16 cellular contexts compared by ENCODE assay signal in the genomic region with DNA sequence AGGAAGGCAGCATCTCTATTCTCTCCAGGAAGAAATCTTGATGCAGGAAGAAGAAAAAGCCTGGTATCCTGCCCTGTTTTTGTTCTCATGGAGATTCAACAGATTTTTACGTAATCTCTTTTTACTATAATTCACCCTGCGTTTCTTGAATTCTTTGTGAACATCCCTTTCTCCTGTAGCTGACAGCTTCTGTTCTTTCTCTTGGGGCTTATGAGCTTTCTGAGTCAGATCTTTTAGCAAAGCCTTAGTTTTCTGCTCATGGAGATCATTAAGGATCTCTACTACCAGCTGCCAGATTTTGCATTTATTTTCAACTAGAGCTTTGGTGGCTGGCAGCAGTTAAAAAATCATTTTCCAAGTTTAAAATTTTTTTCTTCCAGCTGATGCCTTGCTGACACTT. TPM values are rescaled to one million over a fixed set of nuclear protein-coding genes. Genes with fewer than 3 reads are reported as not detected.
DNase-seq lines count a peak whose midpoint lies in the region; ATAC-seq and TF ChIP-seq lines count a peak whose summit lies in the region.
"Had no signal": no experiment of that assay in that cellular context is flagged by ENCODE, and none has a peak within 500 bp of the region (broad histone marks: within the 10 kb centered on the region; RNA-seq: fewer than 3 reads in every experiment).

No MANE protein-coding gene starts in this region.

- H3K36me3 ChIP-seq in SK-N-SH (replicated peaks in 1 of 2; ENCODE audit: control insufficient read depth in 1 of 2, insufficient read depth in 2 of 2, low read length in 1 of 2) = no peaks in the 10 kb centered on the region
- H3K36me3 ChIP-seq in smooth muscle cell (ENCODE audit: low read depth) = no peaks in the 10 kb centered on the region
- H3K36me3 ChIP-seq in brain microvascular endothelial cell (replicated peaks) = no peaks in the 10 kb centered on the region

- H3F3A ChIP-seq in SK-N-SH (replicated peaks; ENCODE audit: insufficient read depth) (no peaks in the 10 kb centered on the region), smooth muscle cell (ENCODE audit: low read depth) (no peaks in the 10 kb centered on the region)

- DNase-seq in SK-N-SH (no peak), fibroblast of villous mesenchyme (ENCODE audit: low read depth) (peak; percentile 7), smooth muscle cell (lab: John Stamatoyannopoulos, UW; ENCODE audit: unreplicated experiment) (no peak), brain microvascular endothelial cell (no peak)
- no peak for DNase-seq in NK-92 treated with Interleukin-12 subunit alpha and Interleukin-12 subunit beta, amount 100 ng/mL, for 24 hours (lab: John Stamatoyannopoulos, UW)
- DNase-seq in stimulated activated naive CD4-positive, alpha-beta T cell (lab: John Stamatoyannopoulos, UW) = no peak
- DNase-seq: AML-193; Caco-2; CD4-positive, alpha-beta T cell; H9 had no signal

- H4K20me1 ChIP-seq in SK-N-SH (ENCODE audit: insufficient read depth) (no peaks in the 10 kb centered on the region), smooth muscle cell (ENCODE audit: low read depth) (no peaks in the 10 kb centered on the region)

- no peaks in the 10 kb centered on the region; the same call in 1 of the 2 replicates for H3K9me3 ChIP-seq in SK-N-SH
- H3K9me3 ChIP-seq in smooth muscle cell (replicated peaks; ENCODE audit: low read depth) = no peaks in the 10 kb centered on the region

- CTCF ChIA-PET in SK-N-SH (lab: Yijun Ruan, JAX) = interaction anchor here (0.8 to 2.1 kb wide), 3 partner anchors 23 to 798 kb away, joined by 3 to 5 read pairs (median 4); no protein-coding TSS in a partner anchor

- WGBS in SK-N-SH (ENCODE audit: low lambda C conversion rate) = 30% methylated on average over 2 of the region's 2 CpGs
- 25% methylated on average over 2 of the region's 2 CpGs for WGBS in smooth muscle cell (ENCODE audit: low lambda C conversion rate)

- no peaks in the 10 kb centered on the region for H3K79me2 ChIP-seq in SK-N-SH (ENCODE audit: insufficient read depth)
- H3K79me2 ChIP-seq in smooth muscle cell (ENCODE audit: low read depth) = no peaks in the 10 kb centered on the region

- no peak for TF ChIP-seq EP300 in SK-N-SH (IDR thresholded peaks at IDR 0.05; ENCODE audit: borderline replicate concordance in 1 of 2, low read depth in 1 of 2, low read length in 1 of 2)

- no peak overlapping the region for H3K4me2 ChIP-seq in SK-N-SH
- H3K4me2 ChIP-seq in smooth muscle cell = peak overlapping the region; percentile 13
- H3K4me2 ChIP-seq: A549 had no signal

- POLR2A ChIA-PET in SK-N-SH (lab: Yijun Ruan, JAX) = no interaction called here

- H3K4me1 ChIP-seq in SK-N-SH (ENCODE audit: control insufficient read depth in 1 of 2, insufficient read depth in 2 of 2, low read depth in 1 of 2, low read length in 1 of 2) (no peaks in the 10 kb centered on the region), smooth muscle cell (ENCODE audit: low read depth) (no peaks in the 10 kb centered on the region)
- H3K4me1 ChIP-seq: A549, Caco-2 had no signal

- H3K27ac ChIP-seq in SK-N-SH (ENCODE audit: low read depth in 2 of 2, low read length in 1 of 2) (no peak overlapping the region), smooth muscle cell (ENCODE audit: low read depth) (no peak overlapping the region), brain microvascular endothelial cell (no peak overlapping the region)
- H3K27ac ChIP-seq: 22Rv1, A549, C4-2B had no signal

- in situ Hi-C loops in brain microvascular endothelial cell (cut with HindIII; ENCODE audit: low pct_ligation_motif_present, low sequenced_read_pairs) = no loop called here

- ATAC-seq in SK-N-SH treated with all-trans-retinoic acid at 6 μM for 48 hours = peak; percentile 82
- ATAC-seq: A549 had no signal

- TF ChIP-seq CTCF in SK-N-SH (IDR thresholded peaks at IDR 0.05) (no peak), fibroblast of villous mesenchyme (IDR thresholded peaks at IDR 0.05; ENCODE audit: insufficient read depth, low read depth, low read length) (no peak), smooth muscle cell (IDR thresholded peaks at IDR 0.05; ENCODE audit: borderline replicate concordance, insufficient read depth, poor library complexity, severe bottlenecking) (no peak), brain microvascular endothelial cell (IDR thresholded peaks at IDR 0.05; ENCODE audit: low read depth, low read length, missing control alignments) (no peak)

- H3K27me3 ChIP-seq in SK-N-SH (ENCODE audit: insufficient read depth) (no peaks in the 10 kb centered on the region), smooth muscle cell (ENCODE audit: low read depth) (no peaks in the 10 kb centered on the region), brain microvascular endothelial cell (replicated peaks) (no peaks in the 10 kb centered on the region)

- H2AFZ ChIP-seq in SK-N-SH (ENCODE audit: low read depth) (no peak overlapping the region), smooth muscle cell (ENCODE audit: low read depth) (no peak overlapping the region)

- H3K9me2 ChIP-seq in SK-N-SH = no peaks in the 10 kb centered on the region

- TF ChIP-seq RAD21 in SK-N-SH (IDR thresholded peaks at IDR 0.05; ENCODE audit: low read length) = no peak

- H3K4me3 ChIP-seq in SK-N-SH (ENCODE audit: low read depth in 2 of 2, low read length in 1 of 2) (no peak overlapping the region), fibroblast of villous mesenchyme (ENCODE audit: low read depth, low read length) (no peak overlapping the region), smooth muscle cell (no peak overlapping the region), brain microvascular endothelial cell (ENCODE audit: low read depth, low read length) (no peak overlapping the region)
- H3K4me3 ChIP-seq: A549 had no signal

- H3K9ac ChIP-seq in SK-N-SH (no peak overlapping the region), smooth muscle cell (ENCODE audit: low read depth) (no peak overlapping the region)

TF ChIP-seq in SK-N-SH treated with all-trans-retinoic acid at 6 μM for 48 hours, 23 proteins besides CTCF, POLR2A, EP300 and RAD21 (continues in another document):
- TF ChIP-seq PATZ1 (CRISPR knock-in tag; IDR thresholded peaks at IDR 0.05; ENCODE audit: borderline replicate concordance) (no peak), ARNTL (CRISPR knock-in tag; IDR thresholded peaks at IDR 0.05; ENCODE audit: borderline replicate concordance, low read depth) (no peak), ISL1 (CRISPR knock-in tag; IDR thresholded peaks at IDR 0.05) (peak; percentile 61), PPARA (CRISPR knock-in tag; IDR thresholded peaks at IDR 0.05; ENCODE audit: borderline replicate concordance) (no peak), ZNF8 (CRISPR knock-in tag; IDR thresholded peaks at IDR 0.05) (no peak), TCF4 (CRISPR knock-in tag; IDR thresholded peaks at IDR 0.05; ENCODE audit: borderline replicate concordance) (no peak), ZNF70 (CRISPR knock-in tag; IDR thresholded peaks at IDR 0.05) (no peak), ZFP3 (CRISPR knock-in tag; IDR thresholded peaks at IDR 0.05) (no peak), ZC3H10 (CRISPR knock-in tag; IDR thresholded peaks at IDR 0.05) (0 out of 2 replicates have a peak, but pooled peaks have one; percentile 39)

TF ChIP-seq in SK-N-SH, 30 proteins besides CTCF, POLR2A, EP300 and RAD21:
- TF ChIP-seq JUND (IDR thresholded peaks at IDR 0.05) (no peak), RFX5 (IDR thresholded peaks at IDR 0.05; ENCODE audit: low read length) (no peak)

RNA-seq across cellular contexts. Expression of gene MOBP, which starts 51.6 kb away (rescaled TPM):
- polyA plus RNA-seq in SK-N-SH (2012; rRNA removed) = not detected in 2 replicates
- polyA plus RNA-seq in SK-N-SH (2012; cell fraction: cytosol; rRNA removed) = not detected in 2 replicates
- not detected in 2 replicates for polyA plus RNA-seq in SK-N-SH (2012; cell fraction: nucleus; rRNA removed)
- total RNA-seq in fibroblast of villous mesenchyme = not detected in 2 replicates
- total RNA-seq in smooth muscle cell = not detected in 2 replicates
- polyA plus RNA-seq in smooth muscle cell = not detected in 2 replicates
- total RNA-seq: CD4-positive, alpha-beta T cell; H9; HT-29 had no signal
- polyA plus RNA-seq: BJ had no signal
